Comparison of ENCODE assay signal across 8 cellular contexts in genomic region chrX:102650903-102651241, GRCh38. TPM values are rescaled to one million over a fixed set of nuclear protein-coding genes. Genes with fewer than 3 reads are reported as not detected.
DNase-seq lines count a peak whose midpoint lies in the region; ATAC-seq and TF ChIP-seq lines count a peak whose summit lies in the region.

No MANE protein-coding gene starts in this region.

- TF ChIP-seq CTCF in BJ (IDR thresholded peaks at IDR 0.05; ENCODE audit: insufficient read depth, low read depth, low read length) (no peak), esophagus muscularis mucosa (IDR thresholded peaks at IDR 0.05) (no peak), neutrophil (IDR thresholded peaks at IDR 0.05) (no peak)

- POLR2A ChIA-PET in BJ (lab: Charles Lee): no interaction called here

- H3K27ac ChIP-seq in esophagus muscularis mucosa (replicated peaks in 1 of 4) (peak overlapping the region; percentile 79 to 86 (median 82)), neutrophil (no peak overlapping the region)

- TF ChIP-seq EP300 in esophagus muscularis mucosa (IDR thresholded peaks at IDR 0.05): no peak

- no peak for DNase-seq in BJ (ENCODE audit: low read depth)
- peak; percentile 39 for DNase-seq in NCI-H1092 (lab: John Stamatoyannopoulos, UW)
- DNase-seq in esophagus muscularis mucosa (ENCODE audit: extremely low spot score): no peak
- DNase-seq in MV-4-11 (lab: John Stamatoyannopoulos, UW): no peak
- no peak for DNase-seq in NCI-H1417 treated with DMSO at 0.1 percent for 48 hours (lab: John Stamatoyannopoulos, UW)
- DNase-seq in KG1 (lab: John Stamatoyannopoulos, UW): no peak

- H3K4me1 ChIP-seq in esophagus muscularis mucosa (peaks cover 0 to 17% (median 12%) of the 10 kb centered on the region in 4 donors), neutrophil (ENCODE audit: control insufficient read depth in 1 of 2, insufficient read depth in 1 of 2, low read depth in 1 of 2, low read length in 1 of 2) (no peaks in the 10 kb centered on the region)

- TF ChIP-seq POLR2A in esophagus muscularis mucosa (IDR thresholded peaks at IDR 0.05; ENCODE audit: low read depth): no peak

- intact Hi-C loops in esophagus muscularis mucosa (cut with DNase I): loop anchor here (5.0 kb wide), 1 partner anchor 49 kb away; no protein-coding TSS in a partner anchor

- H3K36me3 ChIP-seq in BJ (ENCODE audit: control insufficient read depth, insufficient read depth, low read length) (no peaks in the 10 kb centered on the region), esophagus muscularis mucosa (no peaks in the 10 kb centered on the region), neutrophil (no peaks in the 10 kb centered on the region)

- H3K27me3 ChIP-seq in BJ (ENCODE audit: control insufficient read depth, insufficient read depth, low read length): no peaks in the 10 kb centered on the region
- H3K27me3 ChIP-seq in esophagus muscularis mucosa: no peaks in the 10 kb centered on the region
- peaks cover 20% of the 10 kb centered on the region for H3K27me3 ChIP-seq in neutrophil

- no peaks in the 10 kb centered on the region for H3K9me3 ChIP-seq in esophagus muscularis mucosa
- H3K9me3 ChIP-seq in neutrophil: no peaks in the 10 kb centered on the region

- ATAC-seq in GM18519 (IDR thresholded peaks at IDR 0.05; ENCODE audit: low FRiP score, unreplicated experiment): no peak

- peak overlapping the region; percentile 62 for H3K4me3 ChIP-seq in BJ (ENCODE audit: low read depth, low read length)
- H3K4me3 ChIP-seq in esophagus muscularis mucosa: peak overlapping the region; percentile 66 to 73 (median 68)
- H3K4me3 ChIP-seq in neutrophil (ENCODE audit: low read depth in 1 of 2, low read length in 1 of 2): peak overlapping the region; percentile 57 to 63

- WGBS in esophagus muscularis mucosa: 49% methylated on average over 14 of the region's 23 CpGs

- CTCF ChIA-PET in BJ (lab: Yijun Ruan, JAX): no interaction called here

RNA-seq across cellular contexts. Expression of gene GPRASP1, which starts 0.4 kb away (rescaled TPM):
- 0.60 and 1.2 TPM in 2 replicates for polyA plus RNA-seq in BJ (2011; rRNA removed)
- 0.71 and 0.82 TPM in 2 replicates for polyA minus RNA-seq in BJ (2011; rRNA and poly(A)+ RNA removed)
- total RNA-seq in esophagus muscularis mucosa: 10 to 100 TPM in 3 of 4 donors, 1 to 10 TPM in 1; 9.9 to 18.5 (median 13.1) TPM

RNA-seq across cellular contexts. Expression of gene ARMCX5, which starts 51.6 kb away (rescaled TPM):
- polyA plus RNA-seq in BJ (2011; rRNA removed): 11.8 and 14.3 TPM in 2 replicates
- polyA minus RNA-seq in BJ (2011; rRNA and poly(A)+ RNA removed): 9.4 and 9.5 TPM in 2 replicates
- 10 to 100 TPM in 2 of 4 donors, 1 to 10 TPM in 2; 9.9 to 11.1 (median 10.2) TPM for total RNA-seq in esophagus muscularis mucosa
